In genomic region chr6:52103661-52104060, GRCh38 we compare ENCODE assay signal across 19 cellular contexts. TPM values are rescaled to one million over a fixed set of nuclear protein-coding genes. Genes with fewer than 3 reads are reported as not detected.
DNase-seq lines count a peak whose midpoint lies in the region; ATAC-seq and TF ChIP-seq lines count a peak whose summit lies in the region.
"Had no signal": no experiment of that assay in that cellular context is flagged by ENCODE, and none has a peak within 500 bp of the region (broad histone marks: within the 10 kb centered on the region; RNA-seq: fewer than 3 reads in every experiment).

No MANE protein-coding gene starts in this region.

- no peak overlapping the region for H4K5ac ChIP-seq in mesendoderm (ENCODE audit: low read length)

- H3K9me3 ChIP-seq in BLaER1 treated with 17β-estradiol and CSF1 and Interleukin-3, amounts not matched to agents 10 nM and 100 nM (replicated peaks in 1 of 11) = no peaks in the 10 kb centered on the region
- H3K9me3 ChIP-seq in gastrocnemius medialis = no peaks in the 10 kb centered on the region
- H3K9me3 ChIP-seq: BE2C had no signal

- WGBS in mesendoderm (ENCODE audit: extremely low coverage, insufficient coverage, low lambda C conversion rate) = no CpG with 5 or more reads among the region's 2 CpGs

- H3K23ac ChIP-seq in mesendoderm (ENCODE audit: low read length) = no peak overlapping the region

- H3K9me3 Mint-ChIP-seq in stimulated activated memory B cell treated with anti-CD40 and anti-IgM and Interleukin-4, amounts not matched to agents 10 μg/mL and 1 μg/mL and 100 μg/mL, for 72 hours = no peaks in the 10 kb centered on the region
- H3K9me3 Mint-ChIP-seq: CD4-positive, alpha-beta memory T cell; HFFc6 had no signal

- H3K27me3 ChIP-seq in BLaER1 treated with 17β-estradiol and CSF1 and Interleukin-3, amounts not matched to agents 10 nM and 100 nM = no peaks in the 10 kb centered on the region
- H3K27me3 ChIP-seq in gastrocnemius medialis (no peaks in the 10 kb centered on the region), mesendoderm (ENCODE audit: insufficient read depth, low read length, poor library complexity) (no peaks in the 10 kb centered on the region)

- H3K4me2 ChIP-seq in BLaER1 treated with 17β-estradiol and CSF1 and Interleukin-3, amounts not matched to agents 10 nM and 100 nM = peak overlapping the region in 6 of 11 experiments; percentile 33 to 73 (median 61); a peak in 12 of 22 replicates
- no peak overlapping the region for H3K4me2 ChIP-seq in mesendoderm (ENCODE audit: low read length)

- ATAC-seq in gastrocnemius medialis = peak; percentile 22 to 49
- no peak for ATAC-seq in stimulated activated memory B cell treated with anti-CD40 and anti-IgM and Interleukin-4, amounts not matched to agents 10 μg/mL and 1 μg/mL and 100 μg/mL, for 72 hours
- ATAC-seq: HCT116 had no signal

- no peak overlapping the region for H2BK120ac ChIP-seq in mesendoderm (ENCODE audit: low read depth, low read length)

- H3K4me1 Mint-ChIP-seq in stimulated activated memory B cell treated with anti-CD40 and anti-IgM and Interleukin-4, amounts not matched to agents 10 μg/mL and 1 μg/mL and 100 μg/mL, for 72 hours = no peaks in the 10 kb centered on the region
- H3K4me1 Mint-ChIP-seq: CD14-positive monocyte had no signal

- no peaks in the 10 kb centered on the region for H3K36me3 Mint-ChIP-seq in stimulated activated memory B cell treated with anti-CD40 and anti-IgM and Interleukin-4, amounts not matched to agents 10 μg/mL and 1 μg/mL and 100 μg/mL, for 72 hours
- H3K36me3 Mint-ChIP-seq: CD14-positive monocyte; CD4-positive, alpha-beta memory T cell had no signal

- no peak for TF ChIP-seq POLR2A in gastrocnemius medialis (IDR thresholded peaks at IDR 0.05)

- no peaks in the 10 kb centered on the region for H3K36me3 ChIP-seq in BLaER1 treated with 17β-estradiol and CSF1 and Interleukin-3, amounts not matched to agents 10 nM and 100 nM
- H3K36me3 ChIP-seq in gastrocnemius medialis (no peaks in the 10 kb centered on the region), mesendoderm (ENCODE audit: control insufficient read depth, insufficient read depth, low read length) (no peaks in the 10 kb centered on the region)
- H3K36me3 ChIP-seq: BE2C had no signal

- H3K4me1 ChIP-seq in BLaER1 treated with 17β-estradiol and CSF1 and Interleukin-3, amounts not matched to agents 10 nM and 100 nM = peaks cover 0 to 32% (median 19%) of the 10 kb centered on the region in 10 experiments; a peak in 16 of 20 replicates
- peaks cover 47 to 66% of the 10 kb centered on the region in 2 donors for H3K4me1 ChIP-seq in gastrocnemius medialis
- no peaks in the 10 kb centered on the region for H3K4me1 ChIP-seq in mesendoderm (ENCODE audit: control insufficient read depth, low read depth, low read length)
- H3K4me1 ChIP-seq: BE2C had no signal

- peaks cover 17% of the 10 kb centered on the region for H3K27me3 Mint-ChIP-seq in stimulated activated memory B cell treated with anti-CD40 and anti-IgM and Interleukin-4, amounts not matched to agents 10 μg/mL and 1 μg/mL and 100 μg/mL, for 72 hours

- no peak overlapping the region for H2AK5ac ChIP-seq in mesendoderm (ENCODE audit: low read length)

- H3K4me3 ChIP-seq in BLaER1 treated with 17β-estradiol and CSF1 and Interleukin-3, amounts not matched to agents 10 nM and 100 nM = no peak overlapping the region
- H3K4me3 ChIP-seq in gastrocnemius medialis = no peak overlapping the region
- H3K4me3 ChIP-seq in mesendoderm (ENCODE audit: low read length) = no peak overlapping the region

- TF ChIP-seq CTCF in gastrocnemius medialis (IDR thresholded peaks at IDR 0.05 in 4 of 5, conservative IDR thresholded peaks at IDR 0.05 in 1 of 5) = no peak

- no peak overlapping the region for H4K8ac ChIP-seq in mesendoderm (ENCODE audit: low read depth, low read length)

- no peak overlapping the region for H3K4me3 Mint-ChIP-seq in stimulated activated memory B cell treated with anti-CD40 and anti-IgM and Interleukin-4, amounts not matched to agents 10 μg/mL and 1 μg/mL and 100 μg/mL, for 72 hours
- H3K4me3 Mint-ChIP-seq: CD14-positive monocyte; CD4-positive, alpha-beta memory T cell; HFFc6 had no signal

- no peak overlapping the region for H3K18ac ChIP-seq in mesendoderm (ENCODE audit: low read length)

- no peak overlapping the region for H3K56ac ChIP-seq in mesendoderm (ENCODE audit: low read length)

- H3K27ac Mint-ChIP-seq in stimulated activated memory B cell treated with anti-CD40 and anti-IgM and Interleukin-4, amounts not matched to agents 10 μg/mL and 1 μg/mL and 100 μg/mL, for 72 hours = no peak overlapping the region
- H3K27ac Mint-ChIP-seq: CD14-positive monocyte; CD4-positive, alpha-beta memory T cell; HFFc6 had no signal

- no peak overlapping the region for H2BK5ac ChIP-seq in mesendoderm (ENCODE audit: low read length)

- H3K79me1 ChIP-seq in mesendoderm (ENCODE audit: low read length) = no peaks in the 10 kb centered on the region

- in situ Hi-C loops in gastrocnemius medialis (cut with MboI; ENCODE audit: low sequenced_read_pairs in 4 of 4) = no loop called here

- H4K20me1 ChIP-seq in BLaER1 treated with 17β-estradiol and CSF1 and Interleukin-3, amounts not matched to agents 10 nM and 100 nM = no peaks in the 10 kb centered on the region; a peak in 1 of 22 replicates

- no peaks in the 10 kb centered on the region for H3K79me2 ChIP-seq in mesendoderm (ENCODE audit: control insufficient read depth, insufficient read depth, low read length)

- H3K4ac ChIP-seq in mesendoderm (ENCODE audit: low read depth, low read length) = no peak overlapping the region

- intact Hi-C loops in gastrocnemius medialis (cut with DNase I; ENCODE audit: low total_unique reads) = no loop called here

- no peak overlapping the region for H2BK15ac ChIP-seq in mesendoderm (replicated peaks; ENCODE audit: low read depth)

- DNase-seq in myocyte (ENCODE audit: low read depth) (peak; percentile 93), gastrocnemius medialis (peak; percentile 28 to 32), dedifferentiated amniotic fluid mesenchymal stem cell (ENCODE audit: extremely low spot score) (no peak), mesendoderm (no peak)
- DNase-seq: BE2C; CD4-positive, alpha-beta memory T cell; DMS79 treated with DMSO at 0.1 percent for 48 hours; GF-D8; GOT3; H7; HFFc6; IMR-90 had no signal

- H3K27ac ChIP-seq in BLaER1 treated with 17β-estradiol and CSF1 and Interleukin-3, amounts not matched to agents 10 nM and 100 nM = no peak overlapping the region
- H3K27ac ChIP-seq in gastrocnemius medialis (peak overlapping the region; percentile 68 to 86 (median 75)), mesendoderm (ENCODE audit: low read depth, low read length) (no peak overlapping the region)
- H3K27ac ChIP-seq: HL-60 had no signal

- no peak overlapping the region for H3K9ac ChIP-seq in BLaER1 treated with 17β-estradiol and CSF1 and Interleukin-3, amounts not matched to agents 10 nM and 100 nM
- no peak overlapping the region for H3K9ac ChIP-seq in mesendoderm (ENCODE audit: low read length)

RNA-seq across cellular contexts. Expression of gene PKHD1, which starts 16.2 kb away (rescaled TPM):
- 3.6 and 4.4 TPM in 2 replicates for total RNA-seq in myocyte
- 0.77 TPM for polyA plus RNA-seq in myocyte (2012)
- total RNA-seq in gastrocnemius medialis = under 1 TPM in 3 of 4 donors, not detected in 1; 0.02 to 0.05 (median 0.02) TPM
- polyA plus RNA-seq in mesendoderm (2013, experiment 1 of 2) = 0.04 TPM
- 0.03 TPM for polyA plus RNA-seq in mesendoderm (2013, experiment 2 of 2)
- total RNA-seq: A172; CD4-positive, alpha-beta memory T cell; HFFc6; HT1080; IMR-90 had no signal
- polyA plus RNA-seq: CD14-positive monocyte; CD4-positive, alpha-beta memory T cell; IMR-90 had no signal

Comparison
In these comparisons a context has a peak if more than half of its experiments do, and no peak if none do; other contexts are left out.
1. H3K27ac ChIP-seq: peak in gastrocnemius medialis (4 of 4); none in BLaER1 treated with 17β-estradiol and CSF1 and Interleukin-3, amounts not matched to agents 10 nM and 100 nM (0 of 11) and mesendoderm (single experiment).
2. DNase-seq: peak in myocyte (single experiment) and gastrocnemius medialis (2 of 2); none in dedifferentiated amniotic fluid mesenchymal stem cell (single experiment) and mesendoderm (single experiment).